7 cellular contexts compared by ENCODE assay signal in the genomic region with DNA sequence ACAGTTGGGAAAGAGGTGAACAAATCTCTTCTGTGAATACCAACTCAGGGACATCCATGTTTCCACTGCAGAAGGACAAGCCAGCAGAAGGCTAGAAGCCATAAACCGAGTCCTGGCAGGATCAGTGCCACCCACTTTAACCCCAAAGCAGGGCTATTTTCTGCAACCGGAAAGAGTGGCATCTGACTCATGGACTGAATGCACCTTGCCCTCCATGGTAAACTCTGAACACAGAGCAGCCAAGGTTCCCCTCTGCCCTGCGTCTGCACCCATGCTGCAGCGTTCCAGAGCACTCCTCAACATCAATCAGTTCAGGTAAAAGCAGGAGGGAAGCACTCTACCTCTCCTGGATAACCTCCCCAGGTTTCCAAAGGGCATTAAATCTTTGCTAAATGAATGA. TPM values are rescaled to one million over a fixed set of nuclear protein-coding genes. Genes with fewer than 3 reads are reported as not detected.
A peak's percentile ranks its signal among the peaks of the same experiment; 100 is the strongest.
DNase-seq lines count a peak whose midpoint lies in the region; ATAC-seq, FAIRE-seq and TF ChIP-seq lines count a peak whose summit lies in the region.
"Had no signal": no experiment of that assay in that cellular context is flagged by ENCODE, and none has a peak within 500 bp of the region (broad histone marks: within the 10 kb centered on the region; RNA-seq: fewer than 3 reads in every experiment).

No MANE protein-coding gene starts in this region.

- H3K27ac ChIP-seq in GM12878 (ENCODE audit: control insufficient read depth, insufficient read depth), result peak overlapping the region; percentile 87

- peaks cover 13% of the 10 kb centered on the region for H3K36me3 Mint-ChIP-seq in natural killer cell treated with Interleukin-12 subunit alpha and Interleukin-12 subunit beta and Interleukin-15 and Interleukin-18, amount 100 ng/mL, for 72 hours

- H3K27me3 ChIP-seq in GM12878 (replicated peaks in 1 of 2; ENCODE audit: control insufficient read depth in 2 of 2, insufficient read depth in 2 of 2, low read length in 1 of 2), result no peaks in the 10 kb centered on the region

- BruUV-seq in GM12878 (replicated peaks; lab: Mats Ljungman, UMichigan), result no TSS peak

- CTCF ChIA-PET in GM12878 (lab: Yijun Ruan, JAX), result no interaction called here

- WGBS in GM12878 (ENCODE audit: insufficient coverage, insufficient replicate concordance, low lambda C conversion rate, missing lambda C conversion rate), result 20% methylated on average over 4 of the region's 4 CpGs

- H3K9ac ChIP-seq in GM12878 (ENCODE audit: control insufficient read depth, insufficient read depth, low read length), result peak overlapping the region; percentile 82

- TF ChIP-seq RAD21 in GM12878 (IDR thresholded peaks at IDR 0.05; ENCODE audit: insufficient read depth, low read depth, low read length), result no peak

- H3K36me3 ChIP-seq in GM12878 (ENCODE audit: control insufficient read depth in 2 of 2, insufficient read depth in 2 of 2, low read length in 1 of 2), result no peaks in the 10 kb centered on the region

- H3K4me3 ChIP-seq in GM12878, result peak overlapping the region; percentile 82

- FAIRE-seq in GM12878 (lab: Jason Lieb, UNC), result no peak
- FAIRE-seq: A204.1 had no signal

- H3K4me1 ChIP-seq in GM12878 (ENCODE audit: control insufficient read depth, insufficient read depth, low read length), result peaks cover 19% of the 10 kb centered on the region

- SMC1A ChIA-PET in GM12878 (lab: Charles Lee; ENCODE audit: uncharacterized antibody, unreplicated experiment), result no interaction called here

- TF ChIP-seq CTCF in GM12878 (IDR thresholded peaks at IDR 0.05 in 2 of 3, conservative IDR thresholded peaks at IDR 0.05 in 1 of 3; ENCODE audit: control insufficient read depth in 2 of 3, extremely low read depth in 1 of 3, insufficient read depth in 1 of 3, low read depth in 3 of 3, low read length in 3 of 3), result no peak

- no peak for TF ChIP-seq POLR2A in GM12878 (IDR thresholded peaks at IDR 0.05; ENCODE audit: low read depth, low read length)

- RAD21 ChIA-PET in GM12878 (lab: Charles Lee; ENCODE audit: unreplicated experiment), result no interaction called here

- DNase-seq in DMS53 (lab: John Stamatoyannopoulos, UW), result peak; percentile 48
- DNase-seq in DMS53 treated with DMSO at 0.1 percent for 48 hours (lab: John Stamatoyannopoulos, UW; ENCODE audit: unreplicated experiment), result no peak
- no peak for DNase-seq in GM12878 (ENCODE audit: low read depth, low spot score)
- no peak for DNase-seq in natural killer cell treated with Interleukin-12 subunit alpha and Interleukin-12 subunit beta and Interleukin-15 and Interleukin-18, amount 100 ng/mL, for 72 hours (ENCODE audit: low spot score)
- DNase-seq in NCI-H1105 treated with DMSO at 0.1 percent for 48 hours (lab: John Stamatoyannopoulos, UW), result no peak

- H3K27ac Mint-ChIP-seq in natural killer cell treated with Interleukin-12 subunit alpha and Interleukin-12 subunit beta and Interleukin-15 and Interleukin-18, amount 100 ng/mL, for 72 hours, result peak overlapping the region; percentile 90 to 96

- peak overlapping the region; percentile 95 for H2AFZ ChIP-seq in GM12878 (ENCODE audit: control insufficient read depth, low read depth, low read length)

- peaks cover 39% of the 10 kb centered on the region for H3K79me2 ChIP-seq in GM12878 (ENCODE audit: control insufficient read depth, insufficient read depth, low read length)

- in situ Hi-C loops in GM12878 (cut with MboI), result no loop called here

- peak overlapping the region; percentile 98 for H3K4me3 Mint-ChIP-seq in natural killer cell treated with Interleukin-12 subunit alpha and Interleukin-12 subunit beta and Interleukin-15 and Interleukin-18, amount 100 ng/mL, for 72 hours

- peak overlapping the region; percentile 83 for H3K4me2 ChIP-seq in GM12878 (ENCODE audit: control insufficient read depth, insufficient read depth)

- ATAC-seq in GM12878, result peak; percentile 39
- ATAC-seq in natural killer cell treated with Interleukin-12 subunit alpha and Interleukin-12 subunit beta and Interleukin-15 and Interleukin-18, amount 100 ng/mL, for 72 hours, result no peak
- no peak for ATAC-seq in HG03039 (IDR thresholded peaks at IDR 0.05; ENCODE audit: unreplicated experiment)

- H4K20me1 ChIP-seq in GM12878 (ENCODE audit: control insufficient read depth, insufficient read depth), result no peaks in the 10 kb centered on the region

- H3K9me3 ChIP-seq in GM12878 (replicated peaks; ENCODE audit: control insufficient read depth, insufficient read depth, low read length), result no peaks in the 10 kb centered on the region

- peaks cover 28 to 38% of the 10 kb centered on the region in 2 donors for H3K4me1 Mint-ChIP-seq in natural killer cell treated with Interleukin-12 subunit alpha and Interleukin-12 subunit beta and Interleukin-15 and Interleukin-18, amount 100 ng/mL, for 72 hours (ENCODE audit: low read depth in 2 of 2)

- TF ChIP-seq EP300 in GM12878 (IDR thresholded peaks at IDR 0.05; ENCODE audit: borderline replicate concordance in 1 of 2, control insufficient read depth in 1 of 2, low read depth in 2 of 2, low read length in 2 of 2), result no peak

- intact Hi-C loops in GM12878 (cut with micrococcal nuclease; ENCODE audit: unreplicated experiment), result no loop called here

- POLR2A ChIA-PET in GM12878 (lab: Charles Lee), result no interaction called here

- no peaks in the 10 kb centered on the region for H3K9me3 Mint-ChIP-seq in natural killer cell treated with Interleukin-12 subunit alpha and Interleukin-12 subunit beta and Interleukin-15 and Interleukin-18, amount 100 ng/mL, for 72 hours

- no peaks in the 10 kb centered on the region for H3K27me3 Mint-ChIP-seq in natural killer cell treated with Interleukin-12 subunit alpha and Interleukin-12 subunit beta and Interleukin-15 and Interleukin-18, amount 100 ng/mL, for 72 hours

RNA-seq across cellular contexts. Expression of a gene that starts 0.8 kb away (rescaled TPM):
- total RNA-seq in GM12878 (2013; cell fraction: nucleolus; rRNA removed), result 17.2 and 19.9 TPM in 2 replicates
- 22.9 and 26.0 TPM in 2 replicates for total RNA-seq in GM12878 (2014; rRNA removed)
- 17.8 and 18.2 TPM in 2 replicates for total RNA-seq in GM12878 (2014; rRNA removed; fragmentation: Illumina TruSeq; extraction: Trizol)
- 22.9 and 25.7 TPM in 2 replicates for total RNA-seq in GM12878 (2021)
- 11.0 TPM for polyA plus RNA-seq in GM12878 (2011; ENCODE audit: low read depth)
- polyA plus RNA-seq in GM12878 (2011; rRNA removed), result 28.4 and 29.5 TPM in 2 replicates
- polyA plus RNA-seq in GM12878 (2011; cell fraction: cytosol; rRNA removed), result 19.3 and 20.9 TPM in 2 replicates
- 16.1 and 17.5 TPM in 2 replicates for polyA plus RNA-seq in GM12878 (2011; cell fraction: nucleus; rRNA removed)
- polyA plus RNA-seq in GM12878 (2012), result 13.8 and 14.7 TPM in 2 replicates
- polyA plus RNA-seq in GM12878 (2014; fragmentation: Illumina TruSeq; extraction: Trizol), result 18.3 and 20.8 TPM in 2 replicates
- polyA plus RNA-seq in GM12878 (2014; fragmentation: Nextera tagmentation; extraction: Ambion mirVana), result 10 to 100 TPM in 1 of 2 experiments, 1 to 10 TPM in 1; 5.8 to 11.2 TPM
- polyA plus RNA-seq in GM12878 (2014; rRNA removed), result 22.2 and 23.6 TPM in 2 replicates
- polyA plus RNA-seq in GM12878 (2016; fragmentation: Nextera tagmentation; extraction: Ambion mirVana), result 10 to 100 TPM; 29.2 to 31.3 TPM
- 14.7 and 17.3 TPM in 2 replicates for polyA minus RNA-seq in GM12878 (2011; rRNA and poly(A)+ RNA removed)
- polyA minus RNA-seq in GM12878 (2011; cell fraction: cytosol; rRNA and poly(A)+ RNA removed), result 4.0 and 5.6 TPM in 2 replicates
- 5.7 and 11.4 TPM in 2 replicates for polyA minus RNA-seq in GM12878 (2011; cell fraction: nucleus; rRNA and poly(A)+ RNA removed)
- total RNA-seq in natural killer cell treated with Interleukin-12 subunit alpha and Interleukin-12 subunit beta and Interleukin-15 and Interleukin-18, amount 100 ng/mL, for 72 hours, result 10 to 100 TPM; 22.8 to 36.5 TPM

RNA-seq across cellular contexts. Expression of a gene that starts 15.3 kb away (rescaled TPM):
- 0.32 and 1.2 TPM in 2 replicates for total RNA-seq in GM12878 (2013; cell fraction: nucleolus; rRNA removed)
- total RNA-seq in GM12878 (2014; rRNA removed) (0.05 and 0.11 TPM in 2 replicates), GM12878 (2014; rRNA removed; fragmentation: Illumina TruSeq; extraction: Trizol) (0.09 TPM in 1 of 2 replicates, not detected in the other), GM12878 (2021) (0.13 and 0.19 TPM in 2 replicates)
- 0.16 TPM for polyA plus RNA-seq in GM12878 (2011; ENCODE audit: low read depth)
- polyA plus RNA-seq in GM12878 (2011; rRNA removed) (0.26 and 0.27 TPM in 2 replicates), GM12878 (2014; fragmentation: Illumina TruSeq; extraction: Trizol) (0.13 and 0.22 TPM in 2 replicates), GM12878 (2014; fragmentation: Nextera tagmentation; extraction: Ambion mirVana) (under 1 TPM in 1 of 2 experiments, not detected in 1; 0.03 TPM), GM12878 (2014; rRNA removed) (0.17 and 0.22 TPM in 2 replicates), GM12878 (2016; fragmentation: Nextera tagmentation; extraction: Ambion mirVana) (under 1 TPM; 0.09 to 0.32 TPM)
- 0.18 and 0.63 TPM in 2 replicates for polyA plus RNA-seq in GM12878 (2011; cell fraction: cytosol; rRNA removed)
- polyA plus RNA-seq in GM12878 (2011; cell fraction: nucleus; rRNA removed), result 0.34 and 1.1 TPM in 2 replicates
- 0.11 and 0.22 TPM in 2 replicates for polyA plus RNA-seq in GM12878 (2012)
- 0.15 and 0.29 TPM in 2 replicates for polyA minus RNA-seq in GM12878 (2011; rRNA and poly(A)+ RNA removed)
- polyA minus RNA-seq in GM12878 (2011; cell fraction: cytosol; rRNA and poly(A)+ RNA removed), result not detected in 2 replicates
- 0.12 TPM in 1 of 2 replicates, not detected in the other for polyA minus RNA-seq in GM12878 (2011; cell fraction: nucleus; rRNA and poly(A)+ RNA removed)
- under 1 TPM in 1 of 2 donors, not detected in 1; 0.36 TPM for total RNA-seq in natural killer cell treated with Interleukin-12 subunit alpha and Interleukin-12 subunit beta and Interleukin-15 and Interleukin-18, amount 100 ng/mL, for 72 hours

RNA-seq across cellular contexts. Expression of a gene that starts 30.6 kb away (rescaled TPM):
- total RNA-seq in GM12878 (2013; cell fraction: nucleolus; rRNA removed), result 14.4 and 14.8 TPM in 2 replicates
- total RNA-seq in GM12878 (2014; rRNA removed), result 5.2 and 5.6 TPM in 2 replicates
- 2.7 and 3.5 TPM in 2 replicates for total RNA-seq in GM12878 (2014; rRNA removed; fragmentation: Illumina TruSeq; extraction: Trizol)
- 7.8 and 8.9 TPM in 2 replicates for total RNA-seq in GM12878 (2021)
- polyA plus RNA-seq in GM12878 (2011; ENCODE audit: low read depth), result 1.8 TPM
- 1.5 and 3.2 TPM in 2 replicates for polyA plus RNA-seq in GM12878 (2011; rRNA removed)
- polyA plus RNA-seq in GM12878 (2011; cell fraction: cytosol; rRNA removed), result 3.5 and 3.8 TPM in 2 replicates
- 7.7 and 7.9 TPM in 2 replicates for polyA plus RNA-seq in GM12878 (2011; cell fraction: nucleus; rRNA removed)
- polyA plus RNA-seq in GM12878 (2012), result 2.5 and 2.6 TPM in 2 replicates
- 0.90 and 2.2 TPM in 2 replicates for polyA plus RNA-seq in GM12878 (2014; fragmentation: Illumina TruSeq; extraction: Trizol)
- under 1 TPM; 0.68 to 0.85 TPM for polyA plus RNA-seq in GM12878 (2014; fragmentation: Nextera tagmentation; extraction: Ambion mirVana)
- polyA plus RNA-seq in GM12878 (2014; rRNA removed), result 4.3 TPM in 2 replicates
- polyA plus RNA-seq in GM12878 (2016; fragmentation: Nextera tagmentation; extraction: Ambion mirVana), result 1 to 10 TPM; 2.1 to 3.8 TPM
- polyA minus RNA-seq in GM12878 (2011; rRNA and poly(A)+ RNA removed), result 7.0 and 18.5 TPM in 2 replicates
- 1.7 and 4.5 TPM in 2 replicates for polyA minus RNA-seq in GM12878 (2011; cell fraction: cytosol; rRNA and poly(A)+ RNA removed)
- 13.9 and 18.6 TPM in 2 replicates for polyA minus RNA-seq in GM12878 (2011; cell fraction: nucleus; rRNA and poly(A)+ RNA removed)
- 10 to 100 TPM in 1 of 2 donors, 1 to 10 TPM in 1; 9.6 to 10.0 TPM for total RNA-seq in natural killer cell treated with Interleukin-12 subunit alpha and Interleukin-12 subunit beta and Interleukin-15 and Interleukin-18, amount 100 ng/mL, for 72 hours

RNA-seq across cellular contexts. Expression of a gene that starts 30.9 kb away (rescaled TPM):
- 10.1 and 10.3 TPM in 2 replicates for total RNA-seq in GM12878 (2013; cell fraction: nucleolus; rRNA removed)
- total RNA-seq in GM12878 (2014; rRNA removed) (67.1 and 73.8 TPM in 2 replicates), GM12878 (2014; rRNA removed; fragmentation: Illumina TruSeq; extraction: Trizol) (51.4 and 53.0 TPM in 2 replicates), GM12878 (2021) (80.8 and 88.8 TPM in 2 replicates)
- 55.1 TPM for polyA plus RNA-seq in GM12878 (2011; ENCODE audit: low read depth)
- polyA plus RNA-seq in GM12878 (2011; rRNA removed) (78.5 and 155 TPM in 2 replicates), GM12878 (2014; fragmentation: Illumina TruSeq; extraction: Trizol) (42.7 and 83.0 TPM in 2 replicates), GM12878 (2014; fragmentation: Nextera tagmentation; extraction: Ambion mirVana) (10 to 100 TPM; 10.8 to 42.5 TPM), GM12878 (2014; rRNA removed) (141 and 142 TPM in 2 replicates), GM12878 (2016; fragmentation: Nextera tagmentation; extraction: Ambion mirVana) (100 to 1,000 TPM; 128 to 134 TPM)
- 207 and 248 TPM in 2 replicates for polyA plus RNA-seq in GM12878 (2011; cell fraction: cytosol; rRNA removed)
- polyA plus RNA-seq in GM12878 (2011; cell fraction: nucleus; rRNA removed), result 114 and 156 TPM in 2 replicates
- 109 and 142 TPM in 2 replicates for polyA plus RNA-seq in GM12878 (2012)
- 57.2 and 93.1 TPM in 2 replicates for polyA minus RNA-seq in GM12878 (2011; rRNA and poly(A)+ RNA removed)
- polyA minus RNA-seq in GM12878 (2011; cell fraction: cytosol; rRNA and poly(A)+ RNA removed), result 17.9 and 31.4 TPM in 2 replicates
- polyA minus RNA-seq in GM12878 (2011; cell fraction: nucleus; rRNA and poly(A)+ RNA removed), result 11.7 and 13.8 TPM in 2 replicates
- total RNA-seq in natural killer cell treated with Interleukin-12 subunit alpha and Interleukin-12 subunit beta and Interleukin-15 and Interleukin-18, amount 100 ng/mL, for 72 hours, result 100 to 1,000 TPM in 1 of 2 donors, 10 to 100 TPM in 1; 86.1 to 119 TPM
